22 cellular contexts compared by ENCODE assay signal in genomic region chr6:94196891-94197290, GRCh38.
DNase-seq lines count a peak whose midpoint lies in the region; ATAC-seq, FAIRE-seq and TF ChIP-seq lines count a peak whose summit lies in the region.
"Had no signal": no experiment of that assay in that cellular context is flagged by ENCODE, and none has a peak within 500 bp of the region (broad histone marks: within the 10 kb centered on the region; RNA-seq: fewer than 3 reads in every experiment).

No MANE protein-coding gene starts in this region.

- POLR2A ChIA-PET in H1 (lab: Charles Lee; ENCODE audit: partially characterized antibody), result no interaction called here

- DNase-seq in G401 (ENCODE audit: low spot score) (peak; percentile 60), NCI-H524 treated with DMSO at 0.1 percent for 48 hours (lab: John Stamatoyannopoulos, UW) (peak; percentile 77), H1 (ENCODE audit: low read depth in 1 of 2, low spot score in 2 of 2) (no peak), superior temporal gyrus (ENCODE audit: extremely low spot score) (peak; percentile 60), breast epithelium (ENCODE audit: low spot score in 2 of 2) (no peak), dedifferentiated amniotic fluid mesenchymal stem cell (ENCODE audit: extremely low spot score) (no peak)
- DNase-seq: CD4-positive, alpha-beta T cell; COR-L47; H7; HFFc6; Karpas-422; MV-4-11; NCI-H1694; NCI-H2081; NCI-H748 treated with DMSO at 0.1 percent for 48 hours; Peyer's patch had no signal

- in situ Hi-C loops in G401 (cut with HindIII; ENCODE audit: low sequenced_read_pairs), result no loop called here

- H3K18ac ChIP-seq in H1 (ENCODE audit: extremely low read depth, low read length), result no peak overlapping the region

- CTCF ChIA-PET in H1 (lab: Charles Lee; ENCODE audit: partially characterized antibody), result no interaction called here

- H3K27me3 ChIP-seq in H1 (replicated peaks in 1 of 4; ENCODE audit: control insufficient read depth in 3 of 4, extremely low read depth in 1 of 4, insufficient read depth in 3 of 4, low read length in 3 of 4), result no peaks in the 10 kb centered on the region
- H3K27me3 ChIP-seq in breast epithelium, result no peaks in the 10 kb centered on the region
- H3K27me3 ChIP-seq: BLaER1, Peyer's patch had no signal

- ATAC-seq in HG02610 (IDR thresholded peaks at IDR 0.05; ENCODE audit: unreplicated experiment), result no peak
- ATAC-seq: A549, SK-N-SH treated with all-trans-retinoic acid at 6 μM for 48 hours had no signal

- no peak for TF ChIP-seq CTCF in H1 (IDR thresholded peaks at IDR 0.05; ENCODE audit: control extremely low read depth in 1 of 3, insufficient read depth in 1 of 3, low read depth in 1 of 3, low read length in 3 of 3)
- no peak for TF ChIP-seq CTCF in breast epithelium (IDR thresholded peaks at IDR 0.05)

- no peak overlapping the region for H2AK5ac ChIP-seq in H1 (ENCODE audit: low read depth, low read length)

- no peaks in the 10 kb centered on the region for H3K79me1 ChIP-seq in H1 (ENCODE audit: low read depth, low read length)

- 0 out of 2 replicates have a peak overlapping the region, but pooled peaks have one; percentile 40 for H2BK15ac ChIP-seq in H1 (ENCODE audit: low read length)

- no peaks in the 10 kb centered on the region for H3K9me3 ChIP-seq in H1 (ENCODE audit: insufficient read depth in 2 of 2, low read depth in 1 of 2, low read length in 1 of 2)
- no peaks in the 10 kb centered on the region for H3K9me3 ChIP-seq in breast epithelium
- H3K9me3 ChIP-seq: A549, BLaER1, Peyer's patch had no signal

- no peak for TF ChIP-seq EP300 in H1 (IDR thresholded peaks at IDR 0.05; ENCODE audit: borderline replicate concordance in 1 of 2, low read depth in 2 of 2, low read length in 2 of 2)

- H3K56ac ChIP-seq in H1 (replicated peaks; ENCODE audit: insufficient read length, low read depth, low read length), result no peak overlapping the region

- FAIRE-seq in H1 (lab: Jason Lieb, UNC), result no peak
- FAIRE-seq: A549, G401.6, GM18507 had no signal

- H2BK120ac ChIP-seq in H1 (replicated peaks; ENCODE audit: low read depth, low read length), result peak overlapping the region; percentile 79

- H4K5ac ChIP-seq in H1 (ENCODE audit: insufficient read length, low read depth, low read length), result no peak overlapping the region

- no peak overlapping the region for H4K8ac ChIP-seq in H1 (ENCODE audit: extremely low read depth, insufficient read depth, low read length)

- peaks cover 0 to 2% (median 0%) of the 10 kb centered on the region in 4 experiments; a peak in 3 of 7 replicates for H3K4me1 ChIP-seq in H1 (replicated peaks in 1 of 4; ENCODE audit: control insufficient read depth in 3 of 4, insufficient read depth in 4 of 4, low read length in 3 of 4)
- H3K4me1 ChIP-seq in breast epithelium, result no peaks in the 10 kb centered on the region
- H3K4me1 ChIP-seq: A549, BLaER1, Peyer's patch had no signal

- H2AFZ ChIP-seq in H1 (ENCODE audit: low read length), result 0 out of 2 replicates have a peak overlapping the region, but pooled peaks have one; percentile 9

- H3K4ac ChIP-seq in H1 (replicated peaks; ENCODE audit: insufficient read length, low read depth, low read length), result no peak overlapping the region

- intact Hi-C loops in breast epithelium (cut with DNase I; ENCODE audit: low total_unique reads), result no loop called here

- H3K79me2 ChIP-seq in H1 (ENCODE audit: control insufficient read depth in 1 of 2, insufficient read depth in 2 of 2, low read length in 2 of 2), result no peaks in the 10 kb centered on the region

- no peak overlapping the region for H2BK5ac ChIP-seq in H1 (ENCODE audit: low read depth, low read length)

- H3K23ac ChIP-seq in H1 (ENCODE audit: insufficient read length), result no peak overlapping the region

- H2BK20ac ChIP-seq in H1 (ENCODE audit: low read length), result no peak overlapping the region

- no peak overlapping the region for H3K9ac ChIP-seq in H1 (replicated peaks in 1 of 4; ENCODE audit: extremely low read depth in 1 of 4, low read depth in 3 of 4, low read length in 3 of 4)
- H3K9ac ChIP-seq: BLaER1 had no signal

- TF ChIP-seq POLR2A in H1 (IDR thresholded peaks at IDR 0.05; ENCODE audit: control extremely low read depth in 1 of 2, low read depth in 2 of 2, low read length in 2 of 2) (no peak), breast epithelium (IDR thresholded peaks at IDR 0.05) (no peak)

- H3K4me2 ChIP-seq in H1 (ENCODE audit: insufficient read depth in 1 of 2, low read depth in 2 of 2, low read length in 2 of 2), result no peak overlapping the region
- H3K4me2 ChIP-seq: A549, BLaER1 had no signal

- H4K91ac ChIP-seq in H1 (replicated peaks; ENCODE audit: insufficient read length, low read length), result peak overlapping the region; percentile 52

- no peak for TF ChIP-seq RAD21 in H1 (IDR thresholded peaks at IDR 0.05 in 1 of 2, conservative IDR thresholded peaks at IDR 0.05 in 1 of 2; ENCODE audit: low read depth in 2 of 2, low read length in 2 of 2)

- H4K20me1 ChIP-seq in H1 (replicated peaks in 1 of 2; ENCODE audit: control insufficient read depth in 1 of 2, insufficient read depth in 2 of 2, low read length in 2 of 2), result no peaks in the 10 kb centered on the region
- H4K20me1 ChIP-seq: BLaER1 had no signal

- no peaks in the 10 kb centered on the region for H3K23me2 ChIP-seq in H1 (ENCODE audit: low read depth, low read length)

- no peak overlapping the region for H3K14ac ChIP-seq in H1 (ENCODE audit: insufficient read length)

- WGBS in H1 (ENCODE audit: extremely low coverage in 1 of 2, insufficient coverage in 1 of 2, insufficient read length in 1 of 2, insufficient replicate concordance in 2 of 2, low coverage in 1 of 2, low lambda C conversion rate in 2 of 2, missing lambda C conversion rate in 1 of 2), 2 experiments, result 91% methylated on average over 5 of the region's 5 CpGs; no CpG with 5 or more reads in 1 of the 2 experiments

- H3K27ac ChIP-seq in H1 (ENCODE audit: low read depth, low read length) (no peak overlapping the region), breast epithelium (no peak overlapping the region)
- H3K27ac ChIP-seq: A549, BLaER1, Peyer's patch had no signal

- H2BK12ac ChIP-seq in H1 (ENCODE audit: low read depth, low read length), result no peak overlapping the region

- H3K4me3 ChIP-seq in H1 (ENCODE audit: extremely low read depth in 1 of 4, insufficient read depth in 2 of 4, low read depth in 3 of 4, low read length in 4 of 4), result no peak overlapping the region
- no peak overlapping the region for H3K4me3 ChIP-seq in breast epithelium
- H3K4me3 ChIP-seq: A549, BLaER1, Peyer's patch had no signal

- H3K36me3 ChIP-seq in H1 (ENCODE audit: control insufficient read depth in 2 of 4, insufficient read depth in 4 of 4, low read length in 3 of 4), result no peaks in the 10 kb centered on the region
- no peaks in the 10 kb centered on the region for H3K36me3 ChIP-seq in breast epithelium
- H3K36me3 ChIP-seq: BLaER1, Peyer's patch had no signal

TF ChIP-seq in H1, 55 proteins besides CTCF, POLR2A, EP300 and RAD21:
- no peak for TF ChIP-seq JUN (IDR thresholded peaks at IDR 0.05; ENCODE audit: low read depth, low read length)
- no peak for TF ChIP-seq SP2 (IDR thresholded peaks at IDR 0.05; ENCODE audit: low read length)
- TF ChIP-seq CBX5 (IDR thresholded peaks at IDR 0.05; ENCODE audit: low read depth, low read length), result no peak

Comparison
In these comparisons a context has a peak if more than half of its experiments do, and no peak if none do; other contexts are left out.
1. DNase-seq: peak in G401 (single experiment), NCI-H524 treated with DMSO at 0.1 percent for 48 hours (single experiment) and superior temporal gyrus (single experiment); none in H1 (0 of 2), breast epithelium (0 of 2) and dedifferentiated amniotic fluid mesenchymal stem cell (single experiment).